8 cellular contexts compared by ENCODE assay signal in genomic region chr7:55432937-55433784, GRCh38.
DNase-seq lines count a peak whose midpoint lies in the region; ATAC-seq and TF ChIP-seq lines count a peak whose summit lies in the region.

No MANE protein-coding gene starts in this region.

- H4K20me1 ChIP-seq in mammary epithelial cell (ENCODE audit: insufficient read depth, low read length), result no peaks in the 10 kb centered on the region

- intact Hi-C loops in CD4-positive, alpha-beta memory T cell (cut with micrococcal nuclease), result loop anchor here (1.0 to 2.0 kb wide), 3 partner anchors 42 to 165 kb away; no protein-coding TSS in a partner anchor
- intact Hi-C loops in mammary epithelial cell (cut with micrococcal nuclease), result loop anchor here (1.0 to 10.0 kb wide), 5 partner anchors 89 to 292 kb away; no protein-coding TSS in a partner anchor

- dilution Hi-C loops in mammary epithelial cell (cut with HindIII; ENCODE audit: low sequenced_read_pairs), result no loop called here

- no peaks in the 10 kb centered on the region for H3K9me3 Mint-ChIP-seq in CD4-positive, alpha-beta memory T cell
- no peaks in the 10 kb centered on the region for H3K9me3 Mint-ChIP-seq in T-helper 2 cell treated with Interferon-gamma antibody and Interleukin-4, amounts not matched to agents 5 μg/mL and 100 μg/mL, for 36 hours

- peak overlapping the region in 1 of 7 donors; percentile 59 for H3K27ac Mint-ChIP-seq in CD4-positive, alpha-beta memory T cell
- no peak overlapping the region for H3K27ac Mint-ChIP-seq in T-helper 2 cell treated with Interferon-gamma antibody and Interleukin-4, amounts not matched to agents 5 μg/mL and 100 μg/mL, for 36 hours

- CTCF ChIA-PET in CD4-positive, alpha-beta memory T cell (lab: Charles Lee; ENCODE audit: partially characterized antibody), result interaction anchor here (0.6 to 5.8 kb wide), 19 partner anchors 9 to 529 kb away, joined by 3 to 47 read pairs (median 4); no protein-coding TSS in a partner anchor
- CTCF ChIA-PET in mammary epithelial cell (lab: Charles Lee; ENCODE audit: low non-redundant PET), result no interaction called here

- no peak overlapping the region for H3K4me3 Mint-ChIP-seq in CD4-positive, alpha-beta memory T cell
- no peak overlapping the region for H3K4me3 Mint-ChIP-seq in T-helper 2 cell treated with Interferon-gamma antibody and Interleukin-4, amounts not matched to agents 5 μg/mL and 100 μg/mL, for 36 hours

- ATAC-seq in GM18861 (IDR thresholded peaks at IDR 0.05; ENCODE audit: unreplicated experiment), result peak; percentile 68
- ATAC-seq in HG03280 (IDR thresholded peaks at IDR 0.05; ENCODE audit: unreplicated experiment), result peak; percentile 52

- H3K27me3 Mint-ChIP-seq in CD4-positive, alpha-beta memory T cell, result no peaks in the 10 kb centered on the region
- no peaks in the 10 kb centered on the region for H3K27me3 Mint-ChIP-seq in T-helper 2 cell treated with Interferon-gamma antibody and Interleukin-4, amounts not matched to agents 5 μg/mL and 100 μg/mL, for 36 hours (ENCODE audit: low read depth)

- peaks cover 0 to 1% of the 10 kb centered on the region in 2 donors for H3K36me3 Mint-ChIP-seq in CD4-positive, alpha-beta memory T cell
- H3K36me3 Mint-ChIP-seq in T-helper 2 cell treated with Interferon-gamma antibody and Interleukin-4, amounts not matched to agents 5 μg/mL and 100 μg/mL, for 36 hours (ENCODE audit: low read depth), result no peaks in the 10 kb centered on the region

- H3K79me2 ChIP-seq in mammary epithelial cell (ENCODE audit: insufficient read depth, low read length), result no peaks in the 10 kb centered on the region

- H3K4me1 Mint-ChIP-seq in CD4-positive, alpha-beta memory T cell, result peaks cover 18 to 37% (median 23%) of the 10 kb centered on the region in 4 donors
- H3K4me1 Mint-ChIP-seq in T-helper 2 cell treated with Interferon-gamma antibody and Interleukin-4, amounts not matched to agents 5 μg/mL and 100 μg/mL, for 36 hours (ENCODE audit: low read depth), result peaks cover 5% of the 10 kb centered on the region

- peak; percentile 41 to 70 for TF ChIP-seq CTCF in mammary epithelial cell (conservative IDR thresholded peaks at IDR 0.05 in 1 of 2, IDR thresholded peaks at IDR 0.05 in 1 of 2; ENCODE audit: extremely low read depth in 1 of 2, insufficient read depth in 1 of 2, low read depth in 1 of 2, low read length in 2 of 2)

- peaks cover 27% of the 10 kb centered on the region for H3K4me1 ChIP-seq in CD4-positive, alpha-beta memory T cell (ENCODE audit: insufficient read depth, low read length)
- H3K4me1 ChIP-seq in mammary epithelial cell (ENCODE audit: insufficient read depth, low read length), result no peaks in the 10 kb centered on the region

- no peaks in the 10 kb centered on the region for H3K27me3 ChIP-seq in CD4-positive, alpha-beta memory T cell (ENCODE audit: insufficient read depth, low read length)
- H3K27me3 ChIP-seq in mammary epithelial cell (ENCODE audit: insufficient read depth, low read length), result no peaks in the 10 kb centered on the region

- H3K27ac ChIP-seq in CD4-positive, alpha-beta memory T cell (ENCODE audit: low read depth, low read length), result no peak overlapping the region
- H3K27ac ChIP-seq in mammary epithelial cell (ENCODE audit: insufficient read depth, low read depth, low read length), result no peak overlapping the region

- H3K36me3 ChIP-seq in CD4-positive, alpha-beta memory T cell (ENCODE audit: insufficient read depth, low read length), result no peaks in the 10 kb centered on the region
- no peaks in the 10 kb centered on the region for H3K36me3 ChIP-seq in mammary epithelial cell (ENCODE audit: insufficient read depth, low read length)

- H2AFZ ChIP-seq in mammary epithelial cell (ENCODE audit: low read depth, low read length), result no peak overlapping the region

- no TSS peak for BruUV-seq in mammary epithelial cell (replicated peaks; lab: Mats Ljungman, UMichigan)

- no peak overlapping the region for H3K4me3 ChIP-seq in CD4-positive, alpha-beta memory T cell (ENCODE audit: low read length in 2 of 2)
- H3K4me3 ChIP-seq in mammary epithelial cell (replicated peaks in 1 of 3; ENCODE audit: insufficient read depth in 1 of 3, low read depth in 2 of 3, low read length in 3 of 3), result no peak overlapping the region

- WGBS in mammary epithelial cell (ENCODE audit: low coverage, missing lambda C conversion rate), result 61% methylated on average over 13 of the region's 13 CpGs

- DNase-seq in CD4-positive, alpha-beta memory T cell, result peak in 4 of 5 donors; percentile 34 to 45 (median 40)
- peak; percentile 12 for DNase-seq in NCI-H524 treated with DMSO at 0.1 percent for 48 hours (lab: John Stamatoyannopoulos, UW)
- DNase-seq in mammary epithelial cell, result peak; percentile 42
- DNase-seq in lung microvascular endothelial cell (ENCODE audit: low read depth in 2 of 2), result peak; percentile 57 to 77
- DNase-seq in effector CD8-positive, alpha-beta T cell (lab: John Stamatoyannopoulos, UW), result no peak
- DNase-seq in T-helper 2 cell treated with Interferon-gamma antibody and Interleukin-4, amounts not matched to agents 5 μg/mL and 100 μg/mL, for 36 hours (ENCODE audit: low spot score), result no peak

- POLR2A ChIA-PET in CD4-positive, alpha-beta memory T cell (lab: Charles Lee; ENCODE audit: partially characterized antibody), result interaction anchor here (1.5 to 2.3 kb wide), 2 partner anchors 36 to 140 kb away, joined by 6 to 8 read pairs; no protein-coding TSS in a partner anchor

- H3K4me2 ChIP-seq in mammary epithelial cell (ENCODE audit: insufficient read depth, low read depth, low read length), result no peak overlapping the region

- no peaks in the 10 kb centered on the region for H3K9me3 ChIP-seq in CD4-positive, alpha-beta memory T cell (ENCODE audit: control insufficient read depth in 1 of 2, low read length in 2 of 2)
- H3K9me3 ChIP-seq in mammary epithelial cell (replicated peaks; ENCODE audit: insufficient read depth, low read length), result no peaks in the 10 kb centered on the region

- no peak overlapping the region for H3K9ac ChIP-seq in mammary epithelial cell (ENCODE audit: insufficient read depth, low read length)

- in situ Hi-C loops in mammary epithelial cell (cut with MboI; ENCODE audit: low sequenced_read_pairs in 2 of 2), result loop anchor here in 1 of 2 donors (10.0 kb wide), 1 partner anchor 162 kb away; no protein-coding TSS in a partner anchor

Comparison
In these comparisons a context has a peak if more than half of its experiments do, and no peak if none do; other contexts are left out.
1. DNase-seq: peak in CD4-positive, alpha-beta memory T cell (4 of 5), NCI-H524 treated with DMSO at 0.1 percent for 48 hours (single experiment), mammary epithelial cell (single experiment) and lung microvascular endothelial cell (2 of 2); none in effector CD8-positive, alpha-beta T cell (single experiment) and T-helper 2 cell treated with Interferon-gamma antibody and Interleukin-4, amounts not matched to agents 5 μg/mL and 100 μg/mL, for 36 hours (single experiment).